ENCODE assay signal across 35 cellular contexts in the genomic region with DNA sequence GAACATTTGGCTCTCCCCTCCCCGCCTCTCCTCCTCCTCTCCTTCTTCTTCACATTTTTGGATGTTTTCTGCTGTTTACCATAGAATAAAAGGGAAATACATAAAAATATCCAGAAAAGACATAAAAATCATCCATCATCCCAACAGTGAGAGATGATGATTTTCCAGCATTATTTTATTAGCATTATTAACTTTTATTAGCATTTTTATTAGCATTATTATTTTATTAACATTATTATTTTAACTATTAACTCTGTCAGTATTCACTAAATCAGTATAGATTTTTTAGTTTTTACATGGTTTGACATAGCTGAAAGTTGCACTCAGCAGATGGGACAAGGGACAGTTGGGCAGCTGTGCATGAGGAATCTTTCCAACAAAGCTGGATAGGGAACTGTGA.
"Had no signal": no experiment of that assay in that cellular context is flagged by ENCODE, and none has a peak within 500 bp of the region (broad histone marks: within the 10 kb centered on the region; RNA-seq: fewer than 3 reads in every experiment).

No MANE protein-coding gene starts in this region.

- H3K4me3 ChIP-seq: MG63 had no signal

- H3K27me3 ChIP-seq: MG63 had no signal

- H3K36me3 ChIP-seq: MG63 had no signal

- H3K9me3 ChIP-seq: MG63 had no signal

- DNase-seq: Karpas-422, Kasumi-1, MG63, MM.1S, MV-4-11, NCI-H1048, NCI-H1092, NCI-H1092 treated with DMSO at 0.1 percent for 48 hours, NCI-H1105, NCI-H1105 treated with DMSO at 0.1 percent for 48 hours, NCI-H1417, NCI-H1417 treated with DMSO at 0.1 percent for 48 hours, NCI-H1436, NCI-H1436 treated with DMSO at 0.1 percent for 48 hours, NCI-H146, NCI-H1694, NCI-H1694 treated with DMSO at 0.1 percent for 48 hours, NCI-H187, NCI-H187 treated with DMSO at 0.1 percent for 48 hours, NCI-H1930, NCI-H2029, NCI-H2029 treated with DMSO at 0.1 percent for 48 hours, NCI-H2081, NCI-H2081 treated with DMSO at 0.1 percent for 48 hours, NCI-H2107, NCI-H2171, NCI-H2171 treated with DMSO at 0.1 percent for 48 hours, NCI-H2227 treated with DMSO at 0.1 percent for 48 hours, NCI-H226, NCI-H345, NCI-H446, NCI-H446 treated with DMSO at 0.1 percent for 48 hours, NCI-H510A, NCI-H510A treated with DMSO at 0.1 percent for 48 hours, NCI-H524 had no signal
